In genomic region chr5:118903010-118903409, GRCh38 we compare ENCODE assay signal across 24 cellular contexts.
"Had no signal": no experiment of that assay in that cellular context is flagged by ENCODE, and none has a peak within 500 bp of the region (broad histone marks: within the 10 kb centered on the region; RNA-seq: fewer than 3 reads in every experiment).

No MANE protein-coding gene starts in this region.

- ATAC-seq: activated CD8-positive, alpha-beta memory T cell treated with anti-CD3 and anti-CD28 coated beads, Interleukin-2, amount 10 ng/mL, durations not matched to agents 7 days and 5 days; activated naive CD8-positive, alpha-beta T cell treated with anti-CD3 and anti-CD28 coated beads, Interleukin-2, amount 50 U/mL, for 24 hours had no signal

- DNase-seq: activated CD4-positive, alpha-beta memory T cell treated with anti-CD3 and anti-CD28 coated beads, Interleukin-2, amount 10 ng/mL, durations not matched to agents 7 days and 5 days; activated CD4-positive, alpha-beta T cell treated with anti-CD3 and anti-CD28 coated beads for 1 hour; activated CD4-positive, alpha-beta T cell treated with anti-CD3 and anti-CD28 coated beads for 48 hours; activated CD4-positive, CD25-positive, alpha-beta regulatory T cell; activated CD8-positive, alpha-beta memory T cell treated with anti-CD3 and anti-CD28 coated beads for 24 hours; activated CD8-positive, alpha-beta memory T cell treated with anti-CD3 and anti-CD28 coated beads, Interleukin-2, amount 10 ng/mL, durations not matched to agents 7 days and 5 days; activated CD8-positive, alpha-beta memory T cell treated with anti-CD3 and anti-CD28 coated beads, Interleukin-2, amount 50 U/mL, for 48 hours; activated effector memory CD4-positive, alpha-beta T cell treated with Interleukin-2 at 50 U/mL for 16 hours; activated naive CD4-positive, alpha-beta T cell treated with anti-CD3 and anti-CD28 coated beads, Interleukin-2, amount 10 ng/mL, durations not matched to agents 7 days and 5 days; activated naive CD8-positive, alpha-beta T cell treated with anti-CD3 and anti-CD28 coated beads, Interleukin-2, amount 50 U/mL, for 24 hours; activated T-cell treated with anti-CD3 and anti-CD28 coated beads, Interleukin-2, amount 50 U/mL, for 48 hours; anterior cingulate cortex; brain microvascular endothelial cell; central memory CD4-positive, alpha-beta T cell; NCI-H1092 treated with DMSO at 0.1 percent for 48 hours; NCI-H2029; NCI-H2227 treated with DMSO at 0.1 percent for 48 hours; NCI-H446 treated with DMSO at 0.1 percent for 48 hours; NK-92 treated with Interleukin-12 subunit alpha and Interleukin-12 subunit beta, amount 100 ng/mL, for 24 hours; PC-9; Right ventricle myocardium superior; T1000; WERI-Rb-1 had no signal

- H3K27me3 ChIP-seq: brain microvascular endothelial cell had no signal

- H3K27ac ChIP-seq: brain microvascular endothelial cell, KMS-11, PC-9, WERI-Rb-1 had no signal

- H3K4me3 ChIP-seq: PC-9 had no signal

- H3K36me3 ChIP-seq: brain microvascular endothelial cell, WERI-Rb-1 had no signal
